Comparison of ENCODE assay signal across 2 cellular contexts in the genomic region with DNA sequence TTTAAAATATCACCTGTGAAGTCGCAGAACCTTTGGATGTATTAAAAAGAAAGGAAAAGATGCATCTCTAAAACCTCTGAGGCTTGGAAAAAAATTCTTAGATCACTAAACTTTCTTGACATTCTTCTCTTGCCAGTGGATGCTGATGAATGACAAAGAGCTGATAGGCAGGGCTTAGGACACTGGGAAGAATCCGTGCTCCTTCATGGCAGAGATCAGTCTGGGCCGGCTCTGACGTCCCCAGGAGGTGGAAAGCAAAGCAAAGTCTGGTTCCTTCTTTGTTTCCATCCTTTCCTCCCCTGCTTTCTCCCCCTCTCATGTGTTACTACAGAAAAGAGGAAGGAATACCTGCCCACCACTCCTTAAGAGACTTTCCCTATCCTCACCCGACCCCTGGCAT.
TF ChIP-seq lines count a peak whose summit lies in the region.

No MANE protein-coding gene starts in this region.

TF ChIP-seq in GM23338, 12 proteins besides CTCF, POLR2A, EP300 and RAD21 (continued from another document):
- no peak for TF ChIP-seq ETS1 (IDR thresholded peaks at IDR 0.05)
- TF ChIP-seq EZH2 (IDR thresholded peaks at IDR 0.05; ENCODE audit: low read depth, unreplicated experiment) = no peak
- TF ChIP-seq STAT1 (IDR thresholded peaks at IDR 0.05; ENCODE audit: unreplicated experiment) = no peak
- no peak for TF ChIP-seq NANOG (IDR thresholded peaks at IDR 0.05; ENCODE audit: borderline replicate concordance)
- TF ChIP-seq EZH2phosphoT487 (IDR thresholded peaks at IDR 0.05; ENCODE audit: unreplicated experiment) = no peak
- TF ChIP-seq ZNF331 (CRISPR knock-in tag; IDR thresholded peaks at IDR 0.05; ENCODE audit: low read depth) = no peak

TF ChIP-seq in WTC11, 78 proteins besides CTCF, POLR2A, EP300 and RAD21 (continued from another document):
- TF ChIP-seq, protein P1, sequence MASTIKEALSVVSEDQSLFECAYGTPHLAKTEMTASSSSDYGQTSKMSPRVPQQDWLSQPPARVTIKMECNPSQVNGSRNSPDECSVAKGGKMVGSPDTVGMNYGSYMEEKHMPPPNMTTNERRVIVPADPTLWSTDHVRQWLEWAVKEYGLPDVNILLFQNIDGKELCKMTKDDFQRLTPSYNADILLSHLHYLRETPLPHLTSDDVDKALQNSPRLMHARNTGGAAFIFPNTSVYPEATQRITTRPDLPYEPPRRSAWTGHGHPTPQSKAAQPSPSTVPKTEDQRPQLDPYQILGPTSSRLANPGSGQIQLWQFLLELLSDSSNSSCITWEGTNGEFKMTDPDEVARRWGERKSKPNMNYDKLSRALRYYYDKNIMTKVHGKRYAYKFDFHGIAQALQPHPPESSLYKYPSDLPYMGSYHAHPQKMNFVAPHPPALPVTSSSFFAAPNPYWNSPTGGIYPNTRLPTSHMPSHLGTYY (CRISPR knock-in tag; IDR thresholded peaks at IDR 0.05) = no peak
- TF ChIP-seq ETV6 (CRISPR knock-in tag; IDR thresholded peaks at IDR 0.05) (no peak), ZNF138 (CRISPR knock-in tag; conservative IDR thresholded peaks at IDR 0.05) (no peak), ZNF317 (CRISPR knock-in tag; IDR thresholded peaks at IDR 0.05; ENCODE audit: borderline replicate concordance, low read depth) (no peak), GABPB1 (CRISPR knock-in tag; IDR thresholded peaks at IDR 0.05) (no peak), SMAD4 (CRISPR knock-in tag; IDR thresholded peaks at IDR 0.05) (no peak), ZMAT4 (CRISPR knock-in tag; IDR thresholded peaks at IDR 0.05) (no peak), GRHL2 (CRISPR knock-in tag; IDR thresholded peaks at IDR 0.05; ENCODE audit: insufficient replicate concordance, severe bottlenecking) (no peak), ELF4 (CRISPR knock-in tag; IDR thresholded peaks at IDR 0.05; ENCODE audit: low read depth) (no peak), CDX4 (CRISPR knock-in tag; IDR thresholded peaks at IDR 0.05; ENCODE audit: borderline replicate concordance) (no peak), NR3C1 (CRISPR knock-in tag; conservative IDR thresholded peaks at IDR 0.05; ENCODE audit: low read depth) (no peak), ZNF232 (CRISPR knock-in tag; IDR thresholded peaks at IDR 0.05) (no peak), FOXJ3 (CRISPR knock-in tag; IDR thresholded peaks at IDR 0.05; ENCODE audit: borderline replicate concordance) (no peak), ZNF263 (CRISPR knock-in tag; IDR thresholded peaks at IDR 0.05; ENCODE audit: low read depth) (no peak)
TF ChIP-seq in WTC11: peak in this region for 0.
